ENCODE assay signal across 24 cellular contexts in genomic region chr1:54483875-54484437, GRCh38.
DNase-seq lines count a peak whose midpoint lies in the region; ATAC-seq and TF ChIP-seq lines count a peak whose summit lies in the region.
"Had no signal": no experiment of that assay in that cellular context is flagged by ENCODE, and none has a peak within 500 bp of the region (broad histone marks: within the 10 kb centered on the region; RNA-seq: fewer than 3 reads in every experiment).

No MANE protein-coding gene starts in this region.

- CTCF ChIA-PET in RWPE1 (lab: Yijun Ruan, JAX): no interaction called here
- CTCF ChIA-PET in HEK293T (lab: Yijun Ruan, JAX): no interaction called here

- H3K27me3 Mint-ChIP-seq in activated CD4-positive, alpha-beta T cell treated with anti-CD3 and anti-CD28 coated beads, Interleukin-2, amount 10 ng/mL, durations not matched to agents 24 days and 14 days: peaks cover 22% of the 10 kb centered on the region

- POLR2A ChIA-PET in RWPE1 (lab: Yijun Ruan, JAX; ENCODE audit: low non-redundant PET): no interaction called here
- POLR2A ChIA-PET in HEK293T (lab: Yijun Ruan, JAX): interaction anchor here (1.0 to 2.0 kb wide), 2 partner anchors 77 to 78 kb away, joined by 4 to 5 read pairs; partner anchors contain the start of gene SSBP3

- no peak overlapping the region for H3K4me3 ChIP-seq in psoas muscle
- H3K4me3 ChIP-seq: dorsolateral prefrontal cortex, prostate gland had no signal

- peak overlapping the region; percentile 7 for H3K27ac Mint-ChIP-seq in activated CD4-positive, alpha-beta T cell treated with anti-CD3 and anti-CD28 coated beads, Interleukin-2, amount 10 ng/mL, durations not matched to agents 24 days and 14 days
- H3K27ac Mint-ChIP-seq: stimulated activated naive CD8-positive, alpha-beta T cell treated with anti-CD3 and anti-CD28 coated beads, Interleukin-15, Interleukin-2, amounts not matched to agents 100 ng/mL and 50 ng/mL, for 24 hours had no signal

- peaks cover 45% of the 10 kb centered on the region for H3K4me1 Mint-ChIP-seq in activated CD4-positive, alpha-beta T cell treated with anti-CD3 and anti-CD28 coated beads, Interleukin-2, amount 10 ng/mL, durations not matched to agents 24 days and 14 days

- ATAC-seq in left lobe of liver (peak; percentile 5), psoas muscle (peak in 3 of 4 donors; percentile 12 to 56 (median 27))
- ATAC-seq: Right ventricle myocardium inferior had no signal

- no peak for TF ChIP-seq CTCF in RWPE1 (conservative IDR thresholded peaks at IDR 0.05; ENCODE audit: low read depth)
- TF ChIP-seq CTCF in psoas muscle (IDR thresholded peaks at IDR 0.05): no peak

- peaks cover 29% of the 10 kb centered on the region for H3K4me1 ChIP-seq in psoas muscle

- WGBS in psoas muscle, 3 donors: 28 to 40% (median 29%) methylated on average over 11 of the region's 11 CpGs

- H3K27me3 ChIP-seq in psoas muscle (ENCODE audit: insufficient read depth in 3 of 3, low read length in 2 of 3): no peaks in the 10 kb centered on the region
- H3K27me3 ChIP-seq: dorsolateral prefrontal cortex had no signal

- H3K27ac ChIP-seq in RWPE1: peak overlapping the region; percentile 84
- peak overlapping the region; percentile 64 for H3K27ac ChIP-seq in psoas muscle
- H3K27ac ChIP-seq: 22Rv1, dorsolateral prefrontal cortex, HL-60, prostate gland, VCaP had no signal

- intact Hi-C loops in activated CD4-positive, alpha-beta T cell treated with anti-CD3 and anti-CD28 coated beads, Interleukin-2, amount 10 ng/mL, durations not matched to agents 24 days and 14 days (cut with micrococcal nuclease): no loop called here
- intact Hi-C loops in psoas muscle (cut with DNase I): loop anchor here in 1 of 2 donors (5.0 kb wide), 1 partner anchor 282 kb away; the partner anchor contains the start of genes CYB5RL and MRPL37

- H3K9me3 ChIP-seq in psoas muscle: no peaks in the 10 kb centered on the region
- H3K9me3 ChIP-seq: prostate gland had no signal

- H3K4me3 Mint-ChIP-seq in activated CD4-positive, alpha-beta T cell treated with anti-CD3 and anti-CD28 coated beads, Interleukin-2, amount 10 ng/mL, durations not matched to agents 24 days and 14 days: no peak overlapping the region
- H3K4me3 Mint-ChIP-seq: activated CD4-positive, alpha-beta T cell treated with anti-CD3 and anti-CD28 coated beads, Interleukin-2, amount 10 ng/mL, durations not matched to agents 7 days and 5 days; stimulated activated naive CD8-positive, alpha-beta T cell treated with anti-CD3 and anti-CD28 coated beads, Interleukin-15, Interleukin-2, amounts not matched to agents 100 ng/mL and 50 ng/mL, for 24 hours had no signal

- DNase-seq in activated CD4-positive, alpha-beta T cell treated with anti-CD3 and anti-CD28 coated beads, Interleukin-2, amount 10 ng/mL, durations not matched to agents 24 days and 14 days: no peak
- DNase-seq in activated CD4-positive, alpha-beta T cell treated with anti-CD3 and anti-CD28 coated beads for 48 hours: no peak
- no peak for DNase-seq in RWPE1 (ENCODE audit: low spot score)
- DNase-seq in left lobe of liver (ENCODE audit: low spot score): no peak
- no peak for DNase-seq in psoas muscle
- DNase-seq in HuH-7.5 (ENCODE audit: low spot score): no peak
- DNase-seq in HEK293T (ENCODE audit: extremely low spot score): no peak
- DNase-seq in NCI-H2196 treated with DMSO at 0.1 percent for 48 hours (lab: John Stamatoyannopoulos, UW; ENCODE audit: unreplicated experiment): no peak
- DNase-seq: activated CD4-positive, alpha-beta T cell treated with anti-CD3 and anti-CD28 coated beads, Interleukin-2, amount 10 ng/mL, durations not matched to agents 7 days and 5 days; activated naive CD4-positive, alpha-beta T cell treated with anti-CD3 and anti-CD28 coated beads, Interleukin-2, amount 50 U/mL, for 16 hours; aorta; central memory CD4-positive, alpha-beta T cell; DMS53; dorsolateral prefrontal cortex; glutamatergic neuron; mesenchymal stem cell; NCI-H2081; NCI-H446 had no signal

- H3K36me3 ChIP-seq in psoas muscle (ENCODE audit: insufficient read depth in 1 of 2, low read depth in 1 of 2): no peaks in the 10 kb centered on the region
- H3K36me3 ChIP-seq: prostate gland had no signal

- H3K36me3 Mint-ChIP-seq in activated CD4-positive, alpha-beta T cell treated with anti-CD3 and anti-CD28 coated beads, Interleukin-2, amount 10 ng/mL, durations not matched to agents 24 days and 14 days (ENCODE audit: low read depth): no peaks in the 10 kb centered on the region

- H3K9me3 Mint-ChIP-seq in activated CD4-positive, alpha-beta T cell treated with anti-CD3 and anti-CD28 coated beads, Interleukin-2, amount 10 ng/mL, durations not matched to agents 24 days and 14 days: no peaks in the 10 kb centered on the region
- H3K9me3 Mint-ChIP-seq: activated CD4-positive, alpha-beta T cell treated with anti-CD3 and anti-CD28 coated beads, Interleukin-2, amount 10 ng/mL, durations not matched to agents 7 days and 5 days; stimulated activated naive CD8-positive, alpha-beta T cell treated with anti-CD3 and anti-CD28 coated beads, Interleukin-15, Interleukin-2, amounts not matched to agents 100 ng/mL and 50 ng/mL, for 24 hours had no signal

TF ChIP-seq in HEK293T, 16 proteins besides CTCF, POLR2A, EP300 and RAD21:
- TF ChIP-seq SUZ12 (IDR thresholded peaks at IDR 0.05): no peak
- no peak for TF ChIP-seq L3MBTL2 (conservative IDR thresholded peaks at IDR 0.05)
- TF ChIP-seq SP1 (IDR thresholded peaks at IDR 0.05): no peak
- TF ChIP-seq NFRKB (IDR thresholded peaks at IDR 0.05): no peak
- TF ChIP-seq ELF4 (IDR thresholded peaks at IDR 0.05): no peak
- no peak for TF ChIP-seq ZNF384 (IDR thresholded peaks at IDR 0.05)
- no peak for TF ChIP-seq BHLHE40 (IDR thresholded peaks at IDR 0.05; ENCODE audit: borderline replicate concordance)
- no peak for TF ChIP-seq FOXM1 (IDR thresholded peaks at IDR 0.05; ENCODE audit: borderline replicate concordance)
- no peak for TF ChIP-seq TARDBP (IDR thresholded peaks at IDR 0.05)
- no peak for TF ChIP-seq CTBP1 (IDR thresholded peaks at IDR 0.05; ENCODE audit: borderline replicate concordance)
- TF ChIP-seq HDGF (IDR thresholded peaks at IDR 0.05; ENCODE audit: borderline replicate concordance): no peak
